ENCODE assay signal across 8 cellular contexts in genomic region chr22:33918676-33919590, GRCh38. TPM values are rescaled to one million over a fixed set of nuclear protein-coding genes. Genes with fewer than 3 reads are reported as not detected.
DNase-seq lines count a peak whose midpoint lies in the region; ATAC-seq and TF ChIP-seq lines count a peak whose summit lies in the region.

No MANE protein-coding gene starts in this region.

- no peaks in the 10 kb centered on the region for H3K27me3 ChIP-seq in mesendoderm (ENCODE audit: insufficient read depth, low read length, poor library complexity)
- H3K27me3 ChIP-seq in aorta (ENCODE audit: control insufficient read depth in 1 of 2, insufficient read depth in 2 of 2, low read length in 1 of 2): no peaks in the 10 kb centered on the region

- TF ChIP-seq CTCF in AG09309 (IDR thresholded peaks at IDR 0.05; ENCODE audit: control insufficient read depth, insufficient read depth, low read depth, low read length, missing control alignments): no peak

- no peak overlapping the region for H2BK15ac ChIP-seq in mesendoderm (replicated peaks; ENCODE audit: low read depth)

- H3K79me2 ChIP-seq in mesendoderm (ENCODE audit: control insufficient read depth, insufficient read depth, low read length): peaks cover 32% of the 10 kb centered on the region

- H3K56ac ChIP-seq in mesendoderm (ENCODE audit: low read length): peak overlapping the region; percentile 80

- H2BK120ac ChIP-seq in mesendoderm (ENCODE audit: low read depth, low read length): no peak overlapping the region

- H3K23ac ChIP-seq in mesendoderm (ENCODE audit: low read length): no peak overlapping the region

- no peak overlapping the region for H3K4ac ChIP-seq in mesendoderm (ENCODE audit: low read depth, low read length)

- peaks cover 6% of the 10 kb centered on the region for H3K79me1 ChIP-seq in mesendoderm (ENCODE audit: low read length)

- intact Hi-C loops in aorta (cut with DNase I): loop anchor here in 1 of 2 donors (5.0 kb wide), 1 partner anchor 47 kb away; no protein-coding TSS in a partner anchor

- peak overlapping the region; percentile 77 for H3K9ac ChIP-seq in mesendoderm (ENCODE audit: low read length)

- no CpG with 5 or more reads among the region's 13 CpGs for WGBS in mesendoderm (ENCODE audit: extremely low coverage, insufficient coverage, low lambda C conversion rate)
- 38% methylated on average over 13 of the region's 13 CpGs for WGBS in aorta, 2 donors

- no peak overlapping the region for H4K5ac ChIP-seq in mesendoderm (ENCODE audit: low read length)

- no peak overlapping the region for H4K8ac ChIP-seq in mesendoderm (ENCODE audit: low read depth, low read length)

- H3K18ac ChIP-seq in mesendoderm (ENCODE audit: low read length): no peak overlapping the region

- H3K27ac ChIP-seq in mesendoderm (ENCODE audit: low read depth, low read length) (no peak overlapping the region), aorta (ENCODE audit: low read depth in 1 of 2, low read length in 2 of 2) (no peak overlapping the region)

- peak; percentile 7 for ATAC-seq in HG02588 (IDR thresholded peaks at IDR 0.05; ENCODE audit: unreplicated experiment)
- no peak for ATAC-seq in aorta (ENCODE audit: low FRiP score)

- no peaks in the 10 kb centered on the region for H3K36me3 ChIP-seq in mesendoderm (ENCODE audit: control insufficient read depth, insufficient read depth, low read length)
- no peaks in the 10 kb centered on the region for H3K36me3 ChIP-seq in aorta (ENCODE audit: control insufficient read depth in 1 of 2, insufficient read depth in 2 of 2, low read length in 1 of 2)

- H3K4me1 ChIP-seq in mesendoderm (ENCODE audit: control insufficient read depth, low read depth, low read length): peaks cover 12% of the 10 kb centered on the region
- H3K4me1 ChIP-seq in aorta (ENCODE audit: control insufficient read depth in 1 of 2, insufficient read depth in 2 of 2, low read length in 2 of 2): peaks cover 0 to 2% of the 10 kb centered on the region in 2 donors

- H3K4me3 ChIP-seq in AG09309 (ENCODE audit: control insufficient read depth, low read depth, low read length) (peak overlapping the region; percentile 58), mesendoderm (ENCODE audit: low read length) (peak overlapping the region; percentile 44), aorta (ENCODE audit: low read length in 2 of 2) (peak overlapping the region; percentile 29 to 90)

- no peak overlapping the region for H2AK5ac ChIP-seq in mesendoderm (ENCODE audit: low read length)

- H2BK5ac ChIP-seq in mesendoderm (ENCODE audit: low read length): no peak overlapping the region

- no peaks in the 10 kb centered on the region for H3K9me3 ChIP-seq in aorta (ENCODE audit: control insufficient read depth, low read length)

- no peak for DNase-seq in AG09309 (ENCODE audit: low read depth)
- DNase-seq in cerebellar cortex (ENCODE audit: low spot score): peak; percentile 29
- DNase-seq in mesendoderm: peak; percentile 60
- no peak for DNase-seq in aorta
- no peak for DNase-seq in NOMO-1 (lab: John Stamatoyannopoulos, UW; ENCODE audit: unreplicated experiment in 2 of 2)
- no peak for DNase-seq in activated CD4-positive, alpha-beta T cell treated with anti-CD3 and anti-CD28 coated beads for 4 hours
- no peak for DNase-seq in NCI-H2081 treated with DMSO at 0.1 percent for 48 hours (lab: John Stamatoyannopoulos, UW)

- H3K4me2 ChIP-seq in mesendoderm (ENCODE audit: low read length): peak overlapping the region; percentile 94

RNA-seq across cellular contexts. Expression of gene LARGE1, which starts 1.3 kb away (rescaled TPM):
- polyA plus RNA-seq in mesendoderm (2013, experiment 1 of 2): 15.1 TPM
- polyA plus RNA-seq in mesendoderm (2013, experiment 2 of 2): 15.3 TPM
- total RNA-seq in aorta: 10 to 100 TPM; 41.7 to 52.5 TPM
- 1 to 10 TPM; 2.6 to 6.3 TPM for polyA plus RNA-seq in aorta

Comparison
In these comparisons a context has a peak if more than half of its experiments do, and no peak if none do; other contexts are left out.
1. DNase-seq: peak in cerebellar cortex (single experiment) and mesendoderm (single experiment); none in AG09309 (single experiment), aorta (0 of 2), NOMO-1 (0 of 2), activated CD4-positive, alpha-beta T cell treated with anti-CD3 and anti-CD28 coated beads for 4 hours (0 of 2) and NCI-H2081 treated with DMSO at 0.1 percent for 48 hours (single experiment).
2. Peak in every context shown above with its lines, with median percentiles within 50 percentile points of each other: H3K4me3 ChIP-seq.